18 cellular contexts compared by ENCODE assay signal in the genomic region with DNA sequence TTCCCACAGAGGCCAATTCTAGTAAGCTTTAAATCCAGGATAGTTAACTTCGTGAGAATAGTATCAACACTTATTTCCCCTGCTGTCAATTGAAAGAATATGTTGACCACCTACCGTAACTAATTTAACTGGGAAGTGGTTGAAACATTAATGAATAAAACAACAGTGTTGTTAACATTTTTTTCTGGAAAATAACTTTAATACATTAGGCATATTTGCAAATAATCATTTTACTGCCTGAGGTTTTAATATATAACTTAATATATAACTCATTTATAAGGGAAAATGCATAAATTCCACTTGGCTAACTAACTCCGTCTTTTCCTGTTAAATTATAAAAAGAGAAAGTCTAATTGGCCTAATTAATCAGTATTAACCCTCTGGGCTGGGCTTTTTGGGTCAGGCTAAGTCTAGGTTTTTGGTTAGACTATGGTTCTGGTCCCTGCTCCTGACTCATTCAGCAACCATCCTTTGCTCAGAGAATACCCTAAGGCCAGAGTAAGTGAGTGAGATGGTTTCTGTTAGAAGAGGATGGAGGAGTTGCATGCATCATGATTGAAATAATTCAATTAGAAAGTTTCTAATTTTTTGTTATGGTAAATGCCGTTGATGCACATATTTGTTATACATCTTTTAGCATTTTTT. TPM values are rescaled to one million over a fixed set of nuclear protein-coding genes. Genes with fewer than 3 reads are reported as not detected.
DNase-seq lines count a peak whose midpoint lies in the region; ATAC-seq, FAIRE-seq and TF ChIP-seq lines count a peak whose summit lies in the region.
"Had no signal": no experiment of that assay in that cellular context is flagged by ENCODE, and none has a peak within 500 bp of the region (broad histone marks: within the 10 kb centered on the region; RNA-seq: fewer than 3 reads in every experiment).

No MANE protein-coding gene starts in this region.

- H3K27me3 Mint-ChIP-seq in stimulated activated naive CD8-positive, alpha-beta T cell treated with anti-CD3 and anti-CD28 coated beads, Interleukin-15, amount 100 ng/mL, for 72 hours, result no peaks in the 10 kb centered on the region
- H3K27me3 Mint-ChIP-seq: natural killer cell treated with Interleukin-12 subunit alpha and Interleukin-12 subunit beta and Interleukin-15 and Interleukin-18, amount 100 ng/mL, for 72 hours had no signal

- no peak for FAIRE-seq in small intestine (lab: Jason Lieb, UNC)
- FAIRE-seq: GM18507 had no signal

- dilution Hi-C loops in mammary epithelial cell (cut with HindIII; ENCODE audit: low sequenced_read_pairs), result loop anchor here (5.0 kb wide), 1 partner anchor 81 kb away; no protein-coding TSS in a partner anchor

- no peak overlapping the region for H3K9ac ChIP-seq in mammary epithelial cell (ENCODE audit: insufficient read depth, low read length)

- TF ChIP-seq CTCF in mammary epithelial cell (conservative IDR thresholded peaks at IDR 0.05 in 1 of 2, IDR thresholded peaks at IDR 0.05 in 1 of 2; ENCODE audit: extremely low read depth in 1 of 2, insufficient read depth in 1 of 2, low read depth in 1 of 2, low read length in 2 of 2), result no peak
- TF ChIP-seq CTCF in GM13977 (IDR thresholded peaks at IDR 0.05; ENCODE audit: extremely low read depth, insufficient read depth, missing control alignments), result no peak

- no peak overlapping the region for H3K4me3 Mint-ChIP-seq in stimulated activated naive CD8-positive, alpha-beta T cell treated with anti-CD3 and anti-CD28 coated beads, Interleukin-15, amount 100 ng/mL, for 72 hours
- H3K4me3 Mint-ChIP-seq: natural killer cell treated with Interleukin-12 subunit alpha and Interleukin-12 subunit beta and Interleukin-15 and Interleukin-18, amount 100 ng/mL, for 72 hours had no signal

- H3K4me2 ChIP-seq in mammary epithelial cell (ENCODE audit: insufficient read depth, low read depth, low read length), result no peak overlapping the region

- peak; percentile 36 for ATAC-seq in stimulated activated naive CD8-positive, alpha-beta T cell treated with anti-CD3 and anti-CD28 coated beads, Interleukin-15, Interleukin-2, amounts not matched to agents 100 U/mL and 50 U/mL, for 24 hours
- ATAC-seq in stimulated activated naive CD8-positive, alpha-beta T cell treated with anti-CD3 and anti-CD28 coated beads, Interleukin-15, amount 100 ng/mL, for 72 hours, result no peak
- ATAC-seq in HG03520 (IDR thresholded peaks at IDR 0.05; ENCODE audit: unreplicated experiment) (peak; percentile 41), GM19328 (IDR thresholded peaks at IDR 0.05; ENCODE audit: unreplicated experiment) (no peak)
- ATAC-seq: left lobe of liver; natural killer cell treated with Interleukin-12 subunit alpha and Interleukin-12 subunit beta and Interleukin-15 and Interleukin-18, amount 100 ng/mL, for 72 hours had no signal

- 90% methylated on average over 4 of the region's 4 CpGs for WGBS in mammary epithelial cell (ENCODE audit: low coverage, missing lambda C conversion rate)
- WGBS in small intestine, 3 donors, result 89 to 93% (median 90%) methylated on average over 4 of the region's 4 CpGs

- H3K27me3 ChIP-seq in mammary epithelial cell (ENCODE audit: insufficient read depth, low read length) (no peaks in the 10 kb centered on the region), small intestine (ENCODE audit: control insufficient read depth in 2 of 2, insufficient read depth in 2 of 2, low read length in 2 of 2) (no peaks in the 10 kb centered on the region)
- H3K27me3 ChIP-seq: ascending aorta, tibial nerve had no signal

- no TSS peak for BruUV-seq in mammary epithelial cell (replicated peaks; lab: Mats Ljungman, UMichigan)

- H3K27ac ChIP-seq in mammary epithelial cell (ENCODE audit: insufficient read depth, low read depth, low read length), result no peak overlapping the region
- no peak overlapping the region for H3K27ac ChIP-seq in small intestine (ENCODE audit: low read depth in 1 of 2, low read length in 1 of 2)
- H3K27ac ChIP-seq: ascending aorta, tibial nerve had no signal

- H3K36me3 ChIP-seq in mammary epithelial cell (ENCODE audit: insufficient read depth, low read length) (no peaks in the 10 kb centered on the region), small intestine (ENCODE audit: control insufficient read depth in 2 of 2, insufficient read depth in 2 of 2, low read length in 2 of 2) (no peaks in the 10 kb centered on the region)
- H3K36me3 ChIP-seq: ascending aorta, tibial nerve had no signal

- CTCF ChIA-PET in mammary epithelial cell (lab: Charles Lee; ENCODE audit: low non-redundant PET), result no interaction called here

- intact Hi-C loops in mammary epithelial cell (cut with micrococcal nuclease), result no loop called here

- H4K20me1 ChIP-seq in mammary epithelial cell (ENCODE audit: insufficient read depth, low read length), result no peaks in the 10 kb centered on the region

- in situ Hi-C loops in mammary epithelial cell (cut with MboI; ENCODE audit: low sequenced_read_pairs in 2 of 2), result no loop called here
- in situ Hi-C loops in GM13977 (cut with MboI; ENCODE audit: low pct_unique_long_range_greater_than_20kb, low sequenced_read_pairs, unreplicated experiment), result no loop called here

- no peaks in the 10 kb centered on the region for H3K9me3 Mint-ChIP-seq in stimulated activated naive CD8-positive, alpha-beta T cell treated with anti-CD3 and anti-CD28 coated beads, Interleukin-15, amount 100 ng/mL, for 72 hours
- H3K9me3 Mint-ChIP-seq: natural killer cell treated with Interleukin-12 subunit alpha and Interleukin-12 subunit beta and Interleukin-15 and Interleukin-18, amount 100 ng/mL, for 72 hours had no signal

- H3K4me1 Mint-ChIP-seq in stimulated activated naive CD8-positive, alpha-beta T cell treated with anti-CD3 and anti-CD28 coated beads, Interleukin-15, amount 100 ng/mL, for 72 hours, result peaks cover 6% of the 10 kb centered on the region

- H3K4me3 ChIP-seq in mammary epithelial cell (replicated peaks in 1 of 3; ENCODE audit: insufficient read depth in 1 of 3, low read depth in 2 of 3, low read length in 3 of 3), result no peak overlapping the region
- H3K4me3 ChIP-seq in small intestine (ENCODE audit: low read depth in 1 of 2, low read length in 2 of 2), result no peak overlapping the region
- H3K4me3 ChIP-seq: ascending aorta, tibial nerve had no signal

- H3K9me3 ChIP-seq in mammary epithelial cell (replicated peaks; ENCODE audit: insufficient read depth, low read length) (no peaks in the 10 kb centered on the region), small intestine (ENCODE audit: control insufficient read depth, low read depth) (no peaks in the 10 kb centered on the region)
- H3K9me3 ChIP-seq: ascending aorta, tibial nerve had no signal

- no peak for DNase-seq in stimulated activated naive CD8-positive, alpha-beta T cell treated with anti-CD3 and anti-CD28 coated beads, Interleukin-15, Interleukin-2, amounts not matched to agents 100 U/mL and 50 U/mL, for 24 hours
- no peak for DNase-seq in stimulated activated naive CD8-positive, alpha-beta T cell treated with anti-CD3 and anti-CD28 coated beads, Interleukin-15, amount 100 ng/mL, for 72 hours
- DNase-seq in mammary epithelial cell (peak; percentile 60), GM13977 (ENCODE audit: low spot score) (no peak), small intestine (no peak)
- DNase-seq in stimulated activated CD4-positive, alpha-beta T cell treated with anti-CD3 and anti-CD28 coated beads, Interleukin-1b, Interleukin-23, amount 100 ng/mL, for 48 hours, result no peak
- DNase-seq: activated CD4-positive, CD25-positive, alpha-beta regulatory T cell treated with anti-CD3 and anti-CD28 coated beads, Interleukin-2, amount 50 U/mL, for 72 hours; DMS79 treated with DMSO at 0.1 percent for 48 hours; glutamatergic neuron; NCI-H1436; NCI-H748 treated with DMSO at 0.1 percent for 48 hours had no signal

- no peak overlapping the region for H3K27ac Mint-ChIP-seq in stimulated activated naive CD8-positive, alpha-beta T cell treated with anti-CD3 and anti-CD28 coated beads, Interleukin-15, amount 100 ng/mL, for 72 hours
- H3K27ac Mint-ChIP-seq: natural killer cell treated with Interleukin-12 subunit alpha and Interleukin-12 subunit beta and Interleukin-15 and Interleukin-18, amount 100 ng/mL, for 72 hours had no signal

- no peak overlapping the region for H2AFZ ChIP-seq in mammary epithelial cell (ENCODE audit: low read depth, low read length)

- H3K79me2 ChIP-seq in mammary epithelial cell (ENCODE audit: insufficient read depth, low read length), result no peaks in the 10 kb centered on the region

- peaks cover 3% of the 10 kb centered on the region for H3K4me1 ChIP-seq in mammary epithelial cell (ENCODE audit: insufficient read depth, low read length)
- H3K4me1 ChIP-seq in small intestine (ENCODE audit: control insufficient read depth in 2 of 2, insufficient read depth in 1 of 2, low read depth in 1 of 2, low read length in 1 of 2), result no peaks in the 10 kb centered on the region
- H3K4me1 ChIP-seq: ascending aorta had no signal

RNA-seq across cellular contexts. Expression of a gene that starts 10.9 kb away (rescaled TPM):
- 10 to 100 TPM; 28.6 to 38.8 TPM for total RNA-seq in mammary epithelial cell
- polyA plus RNA-seq in mammary epithelial cell (5.9 TPM), small intestine (10 to 100 TPM; 10.6 to 18.1 (median 15.1) TPM)
- 23.7 TPM for polyA minus RNA-seq in mammary epithelial cell

Comparison
In these comparisons a context has a peak if more than half of its experiments do, and no peak if none do; other contexts are left out.
1. ATAC-seq: peak in stimulated activated naive CD8-positive, alpha-beta T cell treated with anti-CD3 and anti-CD28 coated beads, Interleukin-15, Interleukin-2, amounts not matched to agents 100 U/mL and 50 U/mL, for 24 hours (single experiment) and HG03520 (single experiment); none in stimulated activated naive CD8-positive, alpha-beta T cell treated with anti-CD3 and anti-CD28 coated beads, Interleukin-15, amount 100 ng/mL, for 72 hours (single experiment) and GM19328 (single experiment).